ENCODE assay signal across 10 cellular contexts in the genomic region with DNA sequence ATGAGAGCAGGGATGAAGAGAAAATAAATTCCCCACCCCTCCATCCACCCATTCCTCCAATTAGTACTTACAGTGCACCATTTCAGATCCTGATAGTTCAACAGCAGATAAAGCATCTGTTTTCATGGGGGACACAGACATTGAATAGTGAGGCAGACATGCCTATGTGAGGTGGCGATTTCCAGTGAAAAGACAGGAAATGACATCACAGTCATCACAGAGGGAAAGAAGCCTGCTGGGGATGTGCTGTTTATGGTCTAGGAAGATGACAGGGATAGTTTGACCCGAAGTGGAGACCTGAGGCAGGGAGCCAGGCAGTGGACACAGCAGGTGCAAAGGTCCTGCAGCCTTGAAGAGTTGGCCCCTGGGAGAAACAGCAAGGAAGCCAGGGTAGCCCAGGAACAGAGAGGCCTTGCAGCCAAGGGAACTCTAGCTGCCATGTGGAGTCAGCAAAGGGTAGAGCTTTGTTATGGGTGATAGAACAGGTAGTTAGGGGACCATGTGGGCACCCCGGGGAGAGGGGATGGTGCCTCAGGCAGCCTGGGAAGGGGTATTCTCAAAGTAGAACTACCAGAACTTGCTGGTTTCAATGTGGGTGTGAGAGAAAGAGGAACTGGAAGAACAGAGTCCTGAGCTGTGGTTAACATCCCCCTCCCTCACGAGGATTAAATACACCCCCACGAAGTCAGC.
DNase-seq lines count a peak whose midpoint lies in the region; ATAC-seq, FAIRE-seq and TF ChIP-seq lines count a peak whose summit lies in the region.
"Had no signal": no experiment of that assay in that cellular context is flagged by ENCODE, and none has a peak within 500 bp of the region (broad histone marks: within the 10 kb centered on the region; RNA-seq: fewer than 3 reads in every experiment).

No MANE protein-coding gene starts in this region.

- no peaks in the 10 kb centered on the region for H3K27me3 Mint-ChIP-seq in type B pancreatic cell

- 3% methylated on average over 5 of the region's 5 CpGs for WGBS in GM12878 (ENCODE audit: insufficient coverage, insufficient replicate concordance, low lambda C conversion rate, missing lambda C conversion rate)

- POLR2A ChIA-PET in GM12878 (lab: Charles Lee), result interaction anchor here (1.5 to 6.2 kb wide), 2 partner anchors 10 to 100 kb away, joined by 4 to 83 read pairs; no protein-coding TSS in a partner anchor

- peak overlapping the region; percentile 89 for H3K27ac ChIP-seq in GM12878 (ENCODE audit: control insufficient read depth, insufficient read depth)

- H3K9me3 ChIP-seq in GM12878 (replicated peaks; ENCODE audit: control insufficient read depth, insufficient read depth, low read length) (no peaks in the 10 kb centered on the region), MG63 (no peaks in the 10 kb centered on the region)

- H4K20me1 ChIP-seq in GM12878 (ENCODE audit: control insufficient read depth, insufficient read depth), result no peaks in the 10 kb centered on the region

- no peak overlapping the region for H3K4me3 Mint-ChIP-seq in type B pancreatic cell

- TF ChIP-seq RAD21 in GM12878 (IDR thresholded peaks at IDR 0.05; ENCODE audit: insufficient read depth, low read depth, low read length), result no peak

- in situ Hi-C loops in GM12878 (cut with MboI), result no loop called here

- H3K4me3 ChIP-seq in GM12878 (peak overlapping the region; percentile 47), MG63 (no peak overlapping the region)

- H3K4me1 Mint-ChIP-seq in type B pancreatic cell (ENCODE audit: unreplicated experiment), result peaks cover 8% of the 10 kb centered on the region

- no peak for TF ChIP-seq POLR2A in GM12878 (IDR thresholded peaks at IDR 0.05; ENCODE audit: low read depth, low read length)

- peak overlapping the region; percentile 76 for H3K4me2 ChIP-seq in GM12878 (ENCODE audit: control insufficient read depth, insufficient read depth)

- intact Hi-C loops in GM12878 (cut with micrococcal nuclease; ENCODE audit: unreplicated experiment), result loop anchor here (1.0 to 5.0 kb wide), 3 partner anchors 8 to 203 kb away; no protein-coding TSS in a partner anchor

- DNase-seq in GM12878 (ENCODE audit: low read depth, low spot score) (peak; percentile 89), MG63 (no peak), anterior cingulate cortex (lab: John Stamatoyannopoulos, UW) (no peak), ecto neural progenitor cell (ENCODE audit: low spot score) (no peak), type B pancreatic cell (ENCODE audit: extremely low spot score, unreplicated experiment) (no peak)
- DNase-seq: kidney glomerular epithelial cell, SHP77 treated with DMSO at 0.1 percent for 48 hours had no signal

- H3K79me2 ChIP-seq in GM12878 (ENCODE audit: control insufficient read depth, insufficient read depth, low read length), result peaks cover 28% of the 10 kb centered on the region

- SMC1A ChIA-PET in GM12878 (lab: Charles Lee; ENCODE audit: uncharacterized antibody, unreplicated experiment), result interaction anchor here (0.7 to 9.6 kb wide), 16 partner anchors 11 to 608 kb away, joined by 3 to 201 read pairs (median 5); no protein-coding TSS in a partner anchor

- H3K9me3 Mint-ChIP-seq in type B pancreatic cell, result no peaks in the 10 kb centered on the region

- BruUV-seq in GM12878 (replicated peaks; lab: Mats Ljungman, UMichigan), result no TSS peak

- H2AFZ ChIP-seq in GM12878 (ENCODE audit: control insufficient read depth, low read depth, low read length), result no peak overlapping the region

- peak; percentile 56 for FAIRE-seq in GM12878 (lab: Jason Lieb, UNC)

- RAD21 ChIA-PET in GM12878 (lab: Charles Lee; ENCODE audit: unreplicated experiment), result interaction anchor here (0.8 to 8.1 kb wide), 14 partner anchors 10 to 890 kb away, joined by 3 to 209 read pairs (median 4); a partner anchor contains a TSS

- CTCF ChIA-PET in GM12878 (lab: Yijun Ruan, JAX), result interaction anchor here (0.9 to 5.2 kb wide), 6 partner anchors 10 to 92 kb away, joined by 3 to 79 read pairs (median 6); no protein-coding TSS in a partner anchor

- ATAC-seq in GM18502 (IDR thresholded peaks at IDR 0.05; ENCODE audit: poor library complexity, unreplicated experiment) (peak; percentile 69), GM21360 (IDR thresholded peaks at IDR 0.05; ENCODE audit: unreplicated experiment) (peak; percentile 61), HG03280 (IDR thresholded peaks at IDR 0.05; ENCODE audit: unreplicated experiment) (peak; percentile 63), GM12878 (peak; percentile 68)

- peak overlapping the region; percentile 52 for H3K9ac ChIP-seq in GM12878 (ENCODE audit: control insufficient read depth, insufficient read depth, low read length)

- TF ChIP-seq EP300 in GM12878 (IDR thresholded peaks at IDR 0.05; ENCODE audit: borderline replicate concordance in 1 of 2, control insufficient read depth in 1 of 2, low read depth in 2 of 2, low read length in 2 of 2), result peak; percentile 92 to 95

- H3K36me3 Mint-ChIP-seq in type B pancreatic cell, result no peaks in the 10 kb centered on the region

- no peaks in the 10 kb centered on the region for H3K27me3 ChIP-seq in GM12878 (replicated peaks in 1 of 2; ENCODE audit: control insufficient read depth in 2 of 2, insufficient read depth in 2 of 2, low read length in 1 of 2)
- H3K27me3 ChIP-seq in MG63, result no peaks in the 10 kb centered on the region

- peaks cover 72% of the 10 kb centered on the region for H3K4me1 ChIP-seq in GM12878 (ENCODE audit: control insufficient read depth, insufficient read depth, low read length)

- TF ChIP-seq CTCF in GM12878 (IDR thresholded peaks at IDR 0.05 in 2 of 3, conservative IDR thresholded peaks at IDR 0.05 in 1 of 3; ENCODE audit: control insufficient read depth in 2 of 3, extremely low read depth in 1 of 3, insufficient read depth in 1 of 3, low read depth in 3 of 3, low read length in 3 of 3), result no peak
- no peak for TF ChIP-seq CTCF in type B pancreatic cell (conservative IDR thresholded peaks at IDR 0.05)

- peaks cover 0 to 2% of the 10 kb centered on the region in 2 experiments; a peak in 2 of 4 replicates for H3K36me3 ChIP-seq in GM12878 (ENCODE audit: control insufficient read depth in 2 of 2, insufficient read depth in 2 of 2, low read length in 1 of 2)
- no peaks in the 10 kb centered on the region for H3K36me3 ChIP-seq in MG63

- H3K27ac Mint-ChIP-seq in type B pancreatic cell, result no peak overlapping the region

TF ChIP-seq in GM12878, 131 proteins besides CTCF, POLR2A, EP300 and RAD21 (continues in another document):
- TF ChIP-seq HDGF (IDR thresholded peaks at IDR 0.05) (peak; percentile 74), KDM1A (IDR thresholded peaks at IDR 0.05; ENCODE audit: borderline replicate concordance) (no peak), PAX8 (IDR thresholded peaks at IDR 0.05) (no peak)
- TF ChIP-seq, protein P1, sequence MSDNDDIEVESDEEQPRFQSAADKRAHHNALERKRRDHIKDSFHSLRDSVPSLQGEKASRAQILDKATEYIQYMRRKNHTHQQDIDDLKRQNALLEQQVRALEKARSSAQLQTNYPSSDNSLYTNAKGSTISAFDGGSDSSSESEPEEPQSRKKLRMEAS (IDR thresholded peaks at IDR 0.05; ENCODE audit: low read depth, low read length), result no peak
- TF ChIP-seq, protein P2, sequence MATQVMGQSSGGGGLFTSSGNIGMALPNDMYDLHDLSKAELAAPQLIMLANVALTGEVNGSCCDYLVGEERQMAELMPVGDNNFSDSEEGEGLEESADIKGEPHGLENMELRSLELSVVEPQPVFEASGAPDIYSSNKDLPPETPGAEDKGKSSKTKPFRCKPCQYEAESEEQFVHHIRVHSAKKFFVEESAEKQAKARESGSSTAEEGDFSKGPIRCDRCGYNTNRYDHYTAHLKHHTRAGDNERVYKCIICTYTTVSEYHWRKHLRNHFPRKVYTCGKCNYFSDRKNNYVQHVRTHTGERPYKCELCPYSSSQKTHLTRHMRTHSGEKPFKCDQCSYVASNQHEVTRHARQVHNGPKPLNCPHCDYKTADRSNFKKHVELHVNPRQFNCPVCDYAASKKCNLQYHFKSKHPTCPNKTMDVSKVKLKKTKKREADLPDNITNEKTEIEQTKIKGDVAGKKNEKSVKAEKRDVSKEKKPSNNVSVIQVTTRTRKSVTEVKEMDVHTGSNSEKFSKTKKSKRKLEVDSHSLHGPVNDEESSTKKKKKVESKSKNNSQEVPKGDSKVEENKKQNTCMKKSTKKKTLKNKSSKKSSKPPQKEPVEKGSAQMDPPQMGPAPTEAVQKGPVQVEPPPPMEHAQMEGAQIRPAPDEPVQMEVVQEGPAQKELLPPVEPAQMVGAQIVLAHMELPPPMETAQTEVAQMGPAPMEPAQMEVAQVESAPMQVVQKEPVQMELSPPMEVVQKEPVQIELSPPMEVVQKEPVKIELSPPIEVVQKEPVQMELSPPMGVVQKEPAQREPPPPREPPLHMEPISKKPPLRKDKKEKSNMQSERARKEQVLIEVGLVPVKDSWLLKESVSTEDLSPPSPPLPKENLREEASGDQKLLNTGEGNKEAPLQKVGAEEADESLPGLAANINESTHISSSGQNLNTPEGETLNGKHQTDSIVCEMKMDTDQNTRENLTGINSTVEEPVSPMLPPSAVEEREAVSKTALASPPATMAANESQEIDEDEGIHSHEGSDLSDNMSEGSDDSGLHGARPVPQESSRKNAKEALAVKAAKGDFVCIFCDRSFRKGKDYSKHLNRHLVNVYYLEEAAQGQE (IDR thresholded peaks at IDR 0.05; ENCODE audit: low read depth, low read length), result no peak
